Comparison of ENCODE assay signal across 40 cellular contexts in the genomic region with DNA sequence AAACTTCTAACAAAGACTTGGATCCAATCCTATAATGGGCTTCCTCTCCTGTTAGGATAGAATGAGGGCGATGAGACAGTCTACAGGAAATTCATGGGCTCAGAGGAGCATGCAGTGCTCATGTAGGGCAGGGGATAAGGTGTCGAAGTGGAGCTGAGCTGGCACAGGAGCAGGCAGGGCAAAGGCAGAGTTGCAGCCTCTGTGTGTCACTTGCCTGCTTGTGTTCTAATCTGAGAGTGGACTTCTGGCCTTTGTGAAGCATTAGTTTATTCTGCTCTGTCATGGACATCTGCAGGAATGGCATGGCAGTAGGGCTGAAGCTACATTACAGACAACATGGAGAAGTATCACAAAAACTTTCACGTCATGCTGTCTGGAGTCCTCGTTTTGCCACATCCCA. TPM values are rescaled to one million over a fixed set of nuclear protein-coding genes. Genes with fewer than 3 reads are reported as not detected.
"Had no signal": no experiment of that assay in that cellular context is flagged by ENCODE, and none has a peak within 500 bp of the region (broad histone marks: within the 10 kb centered on the region; RNA-seq: fewer than 3 reads in every experiment).

No MANE protein-coding gene starts in this region.

- H3K27ac ChIP-seq: adrenal gland, cardiac muscle cell, VCaP had no signal

- H3K27ac Mint-ChIP-seq: activated B cell treated with CpG ODN at 0.5 μM for 24 hours; activated CD4-positive, alpha-beta memory T cell treated with anti-CD3 and anti-CD28 coated beads for 36 hours; activated CD4-positive, alpha-beta T cell treated with anti-CD3 and anti-CD28 coated beads, Interleukin-2, amount 10 ng/mL, durations not matched to agents 24 days and 14 days; activated CD8-positive, alpha-beta T cell treated with anti-CD3 and anti-CD28 coated beads for 36 hours; activated naive CD4-positive, alpha-beta T cell treated with anti-CD3 and anti-CD28 coated beads for 36 hours; activated naive CD4-positive, alpha-beta T cell treated with anti-CD3 and anti-CD28 coated beads, Interleukin-2, amount 50 U/mL, for 72 hours; activated naive CD8-positive, alpha-beta T cell treated with anti-CD3 and anti-CD28 coated beads for 36 hours; activated T-cell treated with anti-CD3 and anti-CD28 coated beads, Interleukin-2, amount 50 U/mL, for 72 hours; activated T-helper 1 cell treated with anti-CD3 and anti-CD28 coated beads, Interleukin-12 subunit alpha, Interleukin-12 subunit beta, Interleukin-2, Interleukin-4 antibody, amounts not matched to agents 30 ng/mL and 10 ng/mL and 1 ng/mL, durations not matched to agents 14 hours and 24 hours and 36 hours; activated T-helper 17 cell treated with anti-CD3 and anti-CD28 coated beads, Interleukin-2, amount 50 U/mL, for 72 hours; brain; T-helper 1 cell treated with Interleukin-12 subunit alpha and Interleukin-12 subunit beta and Interleukin-4 antibody, amounts not matched to agents 30 μg/mL and 1 μg/mL, for 36 hours; T-helper 2 cell treated with Interferon-gamma antibody and Interleukin-4, amounts not matched to agents 5 μg/mL and 100 μg/mL, for 36 hours had no signal

- H3K4me3 ChIP-seq: adrenal gland, cardiac muscle cell had no signal

- H3K9me3 Mint-ChIP-seq: activated CD4-positive, alpha-beta memory T cell treated with anti-CD3 and anti-CD28 coated beads for 36 hours; activated CD4-positive, alpha-beta T cell treated with anti-CD3 and anti-CD28 coated beads, Interleukin-2, amount 10 ng/mL, durations not matched to agents 24 days and 14 days; activated CD8-positive, alpha-beta T cell treated with anti-CD3 and anti-CD28 coated beads for 36 hours; activated naive CD4-positive, alpha-beta T cell treated with anti-CD3 and anti-CD28 coated beads for 36 hours; activated naive CD4-positive, alpha-beta T cell treated with anti-CD3 and anti-CD28 coated beads, Interleukin-2, amount 50 U/mL, for 72 hours; activated naive CD8-positive, alpha-beta T cell treated with anti-CD3 and anti-CD28 coated beads for 36 hours; activated T-helper 1 cell treated with anti-CD3 and anti-CD28 coated beads, Interleukin-12 subunit alpha, Interleukin-12 subunit beta, Interleukin-2, Interleukin-4 antibody, amounts not matched to agents 30 ng/mL and 10 ng/mL and 1 ng/mL, durations not matched to agents 14 hours and 24 hours and 36 hours; brain; central memory CD8-positive, alpha-beta T cell; T-helper 2 cell treated with Interferon-gamma antibody and Interleukin-4, amounts not matched to agents 5 μg/mL and 100 μg/mL, for 36 hours had no signal

- H3K27me3 Mint-ChIP-seq: activated B cell treated with CpG ODN at 0.5 μM for 24 hours; activated CD4-positive, alpha-beta memory T cell treated with anti-CD3 and anti-CD28 coated beads for 36 hours; activated CD4-positive, alpha-beta T cell treated with anti-CD3 and anti-CD28 coated beads, Interleukin-2, amount 10 ng/mL, durations not matched to agents 24 days and 14 days; activated CD8-positive, alpha-beta T cell treated with anti-CD3 and anti-CD28 coated beads for 36 hours; activated T-helper 17 cell treated with anti-CD3 and anti-CD28 coated beads, Interleukin-2, amount 50 U/mL, for 72 hours; brain; central memory CD8-positive, alpha-beta T cell had no signal

- H3K36me3 Mint-ChIP-seq: activated CD4-positive, alpha-beta memory T cell treated with anti-CD3 and anti-CD28 coated beads for 36 hours; activated naive CD4-positive, alpha-beta T cell treated with anti-CD3 and anti-CD28 coated beads, Interleukin-2, amount 50 U/mL, for 72 hours; activated naive CD8-positive, alpha-beta T cell treated with anti-CD3 and anti-CD28 coated beads for 36 hours; brain had no signal

- H3K4me1 Mint-ChIP-seq: activated B cell treated with CpG ODN at 0.5 μM for 24 hours; activated CD4-positive, alpha-beta T cell treated with anti-CD3 and anti-CD28 coated beads, Interleukin-2, amount 10 ng/mL, durations not matched to agents 24 days and 14 days; activated naive CD8-positive, alpha-beta T cell treated with anti-CD3 and anti-CD28 coated beads for 36 hours; activated T-helper 17 cell treated with anti-CD3 and anti-CD28 coated beads, Interleukin-2, amount 50 U/mL, for 72 hours; brain; central memory CD8-positive, alpha-beta T cell had no signal

- ATAC-seq: activated CD8-positive, alpha-beta T cell treated with anti-CD3 and anti-CD28 coated beads for 36 hours; activated naive CD4-positive, alpha-beta T cell treated with anti-CD3 and anti-CD28 coated beads, Interleukin-2, amount 50 U/mL, for 72 hours; activated T-cell treated with anti-CD3 and anti-CD28 coated beads, Interleukin-2, amount 50 U/mL, for 4 hours; activated T-cell treated with anti-CD3 and anti-CD28 coated beads, Interleukin-2, amount 50 U/mL, for 72 hours; activated T-helper 17 cell treated with anti-CD3 and anti-CD28 coated beads, Interleukin-2, amount 50 U/mL, for 72 hours had no signal

- H3K9me3 ChIP-seq: adrenal gland had no signal

- FAIRE-seq: astrocyte, bronchial epithelial cell, TTC549 had no signal

- H3K4me1 ChIP-seq: adrenal gland had no signal

- H3K4me3 Mint-ChIP-seq: activated B cell treated with CpG ODN at 0.5 μM for 24 hours; activated CD4-positive, alpha-beta memory T cell treated with anti-CD3 and anti-CD28 coated beads for 36 hours; activated CD4-positive, alpha-beta T cell treated with anti-CD3 and anti-CD28 coated beads, Interleukin-2, amount 10 ng/mL, durations not matched to agents 24 days and 14 days; activated CD8-positive, alpha-beta T cell treated with anti-CD3 and anti-CD28 coated beads for 36 hours; activated naive CD4-positive, alpha-beta T cell treated with anti-CD3 and anti-CD28 coated beads for 36 hours; activated naive CD8-positive, alpha-beta T cell treated with anti-CD3 and anti-CD28 coated beads for 36 hours; activated T-cell treated with anti-CD3 and anti-CD28 coated beads, Interleukin-2, amount 50 U/mL, for 4 hours; activated T-cell treated with anti-CD3 and anti-CD28 coated beads, Interleukin-2, amount 50 U/mL, for 72 hours; activated T-helper 1 cell treated with anti-CD3 and anti-CD28 coated beads, Interleukin-12 subunit alpha, Interleukin-12 subunit beta, Interleukin-2, Interleukin-4 antibody, amounts not matched to agents 30 ng/mL and 10 ng/mL and 1 ng/mL, durations not matched to agents 14 hours and 24 hours and 36 hours; activated T-helper 17 cell treated with anti-CD3 and anti-CD28 coated beads, Interleukin-2, amount 50 U/mL, for 72 hours; brain; central memory CD8-positive, alpha-beta T cell; T-helper 1 cell treated with Interleukin-12 subunit alpha and Interleukin-12 subunit beta and Interleukin-4 antibody, amounts not matched to agents 30 μg/mL and 1 μg/mL, for 36 hours; T-helper 2 cell treated with Interferon-gamma antibody and Interleukin-4, amounts not matched to agents 5 μg/mL and 100 μg/mL, for 36 hours had no signal

- H3K27me3 ChIP-seq: adrenal gland, cardiac muscle cell had no signal

- DNase-seq: activated B cell treated with CpG ODN at 0.5 μM for 24 hours; activated CD4-positive, alpha-beta memory T cell treated with anti-CD3 and anti-CD28 coated beads for 36 hours; activated CD4-positive, alpha-beta T cell treated with anti-CD3 and anti-CD28 coated beads for 4 hours; activated CD4-positive, alpha-beta T cell treated with anti-CD3 and anti-CD28 coated beads, Interleukin-2, amount 10 ng/mL, durations not matched to agents 24 days and 14 days; activated CD4-positive, alpha-beta T cell treated with anti-CD3 and anti-CD28 coated beads, Interleukin-2, amount 50 U/mL, for 1 hour; activated CD4-positive, alpha-beta T cell treated with anti-CD3 and anti-CD28 coated beads, Interleukin-2, amount 50 U/mL, for 4 hours; activated CD4-positive, CD25-positive, alpha-beta regulatory T cell treated with anti-CD3 and anti-CD28 coated beads, Interleukin-2, amount 50 U/mL, for 72 hours; activated CD8-positive, alpha-beta memory T cell treated with anti-CD3 and anti-CD28 coated beads, Interleukin-2, amount 50 U/mL, for 4 hours; activated CD8-positive, alpha-beta T cell treated with anti-CD3 and anti-CD28 coated beads for 36 hours; activated effector memory CD4-positive, alpha-beta T cell treated with anti-CD3 and anti-CD28 coated beads, Interleukin-2, amount 50 U/mL, for 16 hours; activated gamma-delta T cell treated with Interleukin-2 at 50 U/mL for 16 hours; activated naive CD4-positive, alpha-beta T cell; activated naive CD4-positive, alpha-beta T cell treated with anti-CD3 and anti-CD28 coated beads for 36 hours; activated naive CD4-positive, alpha-beta T cell treated with anti-CD3 and anti-CD28 coated beads, Interleukin-2, amount 50 U/mL, for 16 hours; activated naive CD8-positive, alpha-beta T cell treated with anti-CD3 and anti-CD28 coated beads for 36 hours; activated T-cell treated with anti-CD3 and anti-CD28 coated beads for 4 hours; activated T-cell treated with anti-CD3 and anti-CD28 coated beads, Interleukin-2, amount 50 U/mL, for 1 hour; activated T-cell treated with anti-CD3 and anti-CD28 coated beads, Interleukin-2, amount 50 U/mL, for 4 hours; activated T-cell treated with anti-CD3 and anti-CD28 coated beads, Interleukin-2, amount 50 U/mL, for 72 hours; adrenal gland; amniotic stem cell; aorta; caudate nucleus; cerebellar nuclear complex; T-helper 1 cell; T-helper 2 cell; T-helper 9 cell had no signal

- H3K36me3 ChIP-seq: adrenal gland, cardiac muscle cell had no signal

RNA-seq across cellular contexts. Expression of a gene that starts 32.6 kb away (rescaled TPM):
- total RNA-seq: activated B cell treated with CpG ODN at 0.5 μM for 24 hours; activated CD4-positive, alpha-beta memory T cell treated with anti-CD3 and anti-CD28 coated beads for 36 hours; activated CD4-positive, alpha-beta T cell treated with anti-CD3 and anti-CD28 coated beads, Interleukin-2, amount 10 ng/mL, durations not matched to agents 24 days and 14 days; activated CD8-positive, alpha-beta memory T cell treated with anti-CD3 and anti-CD28 coated beads for 36 hours; activated CD8-positive, alpha-beta T cell treated with anti-CD3 and anti-CD28 coated beads for 36 hours; activated naive CD4-positive, alpha-beta T cell treated with anti-CD3 and anti-CD28 coated beads for 36 hours; activated naive CD4-positive, alpha-beta T cell treated with anti-CD3 and anti-CD28 coated beads, Interleukin-2, amount 50 U/mL, for 72 hours; activated naive CD8-positive, alpha-beta T cell treated with anti-CD3 and anti-CD28 coated beads for 36 hours; activated T-cell treated with anti-CD3 and anti-CD28 coated beads, Interleukin-2, amount 50 U/mL, for 4 hours; activated T-cell treated with anti-CD3 and anti-CD28 coated beads, Interleukin-2, amount 50 U/mL, for 72 hours; activated T-helper 1 cell treated with anti-CD3 and anti-CD28 coated beads, Interleukin-12 subunit alpha, Interleukin-12 subunit beta, Interleukin-2, Interleukin-4 antibody, amounts not matched to agents 30 ng/mL and 10 ng/mL and 1 ng/mL, durations not matched to agents 14 hours and 24 hours and 36 hours; activated T-helper 17 cell treated with anti-CD3 and anti-CD28 coated beads, Interleukin-2, amount 50 U/mL, for 72 hours; adrenal gland; aorta; bronchial epithelial cell had no signal
- polyA plus RNA-seq: adrenal gland, aorta had no signal
